ENCODE assay signal across 24 cellular contexts in genomic region chr12:70186436-70186835, GRCh38. TPM values are rescaled to one million over a fixed set of nuclear protein-coding genes. Genes with fewer than 3 reads are reported as not detected.
DNase-seq lines count a peak whose midpoint lies in the region; ATAC-seq, FAIRE-seq and TF ChIP-seq lines count a peak whose summit lies in the region.
"Had no signal": no experiment of that assay in that cellular context is flagged by ENCODE, and none has a peak within 500 bp of the region (broad histone marks: within the 10 kb centered on the region; RNA-seq: fewer than 3 reads in every experiment).

No MANE protein-coding gene starts in this region.

- H3K4me1 Mint-ChIP-seq in neural progenitor cell (no peaks in the 10 kb centered on the region), Calu3 (ENCODE audit: low read depth, unreplicated experiment) (peaks cover 28% of the 10 kb centered on the region)
- H3K4me1 Mint-ChIP-seq: B cell; CD4-positive, CD25-positive, alpha-beta regulatory T cell had no signal

- CTCF ChIA-PET in K562 (lab: Yijun Ruan, JAX; ENCODE audit: low intra/inter-chr PET ratio), result no interaction called here
- CTCF ChIA-PET in Calu3 (lab: Charles Lee), result no interaction called here

- H3K9me3 ChIP-seq in K562 (replicated peaks; ENCODE audit: control insufficient read depth, insufficient read depth, low read depth, low read length) (no peaks in the 10 kb centered on the region), neural progenitor cell (ENCODE audit: low read depth) (no peaks in the 10 kb centered on the region)
- H3K9me3 ChIP-seq: BLaER1, HAP-1 had no signal

- no peaks in the 10 kb centered on the region for H4K20me1 ChIP-seq in K562 (replicated peaks; ENCODE audit: control insufficient read depth, insufficient read depth, low read length)
- no peaks in the 10 kb centered on the region for H4K20me1 ChIP-seq in neural progenitor cell (ENCODE audit: low read depth)
- H4K20me1 ChIP-seq: BLaER1 had no signal

- H3K4me3 Mint-ChIP-seq in neural progenitor cell, result no peak overlapping the region
- H3K4me3 Mint-ChIP-seq in Calu3 (ENCODE audit: low read depth, unreplicated experiment), result no peak overlapping the region
- H3K4me3 Mint-ChIP-seq: B cell; CD4-positive, CD25-positive, alpha-beta regulatory T cell; CD8-positive, alpha-beta T cell; HFFc6 had no signal

- no peaks in the 10 kb centered on the region for H3F3A ChIP-seq in neural progenitor cell (ENCODE audit: low read depth)

- H3K79me2 ChIP-seq in K562 (ENCODE audit: control insufficient read depth, insufficient read depth, low read length), result no peaks in the 10 kb centered on the region
- no peaks in the 10 kb centered on the region for H3K79me2 ChIP-seq in neural progenitor cell (ENCODE audit: low read depth)

- no peak for FAIRE-seq in K562 (lab: Jason Lieb, UNC)
- FAIRE-seq: A204.1, GM12891, GM18507, H54 had no signal

- TF ChIP-seq EP300 in K562 (IDR thresholded peaks at IDR 0.05; ENCODE audit: low read length), result no peak

- POLR2A ChIA-PET in K562 (lab: Yijun Ruan, JAX), result no interaction called here

- TF ChIP-seq CTCF in K562 (IDR thresholded peaks at IDR 0.05 in 2 of 3, conservative IDR thresholded peaks at IDR 0.05 in 1 of 3; ENCODE audit: insufficient read depth in 2 of 3, low read depth in 1 of 3, low read length in 3 of 3) (no peak), neural progenitor cell (IDR thresholded peaks at IDR 0.05) (no peak), Calu3 (IDR thresholded peaks at IDR 0.05; ENCODE audit: unreplicated experiment) (no peak)

- 19% methylated on average over 3 of the region's 3 CpGs for WGBS in K562 (ENCODE audit: insufficient coverage, low coverage, missing lambda C conversion rate)

- no peak for TF ChIP-seq POLR2A in K562 (conservative IDR thresholded peaks at IDR 0.05)

- H3K9me3 Mint-ChIP-seq in neural progenitor cell, result peaks cover 2% of the 10 kb centered on the region
- H3K9me3 Mint-ChIP-seq in Calu3 (ENCODE audit: low read depth, unreplicated experiment), result peaks cover 3% of the 10 kb centered on the region
- no peaks in the 10 kb centered on the region for H3K9me3 Mint-ChIP-seq in activated naive CD4-positive, alpha-beta T cell treated with anti-CD3 and anti-CD28 coated beads, Interleukin-2, amount 50 U/mL, for 72 hours
- H3K9me3 Mint-ChIP-seq: CD8-positive, alpha-beta T cell; HFFc6 had no signal

- H2AFZ ChIP-seq in K562 (ENCODE audit: low read depth, low read length) (peak overlapping the region; percentile 44), neural progenitor cell (replicated peaks) (no peak overlapping the region)

- H3K4me1 ChIP-seq in K562 (replicated peaks in 1 of 2; ENCODE audit: control insufficient read depth in 2 of 2, insufficient read depth in 2 of 2, low read length in 2 of 2) (no peaks in the 10 kb centered on the region), neural progenitor cell (no peaks in the 10 kb centered on the region)
- H3K4me1 ChIP-seq: BLaER1 had no signal

- peak; percentile 72 for DNase-seq in DMS 273 (lab: John Stamatoyannopoulos, UW; ENCODE audit: unreplicated experiment)
- DNase-seq in DMS 273 treated with DMSO at 0.1 percent for 48 hours (lab: John Stamatoyannopoulos, UW), result no peak
- DNase-seq in G401 (ENCODE audit: low spot score), result peak; percentile 94
- no peak for DNase-seq in K562 (ENCODE audit: extremely low read depth in 1 of 4, low spot score in 3 of 4)
- peak; percentile 70 for DNase-seq in cerebellum (ENCODE audit: low spot score)
- DNase-seq in neural progenitor cell (ENCODE audit: low spot score), result no peak
- no peak for DNase-seq in Calu3
- no peak for DNase-seq in activated naive CD4-positive, alpha-beta T cell treated with anti-CD3 and anti-CD28 coated beads, Interleukin-2, amount 50 U/mL, for 72 hours (ENCODE audit: low spot score in 2 of 2)
- DNase-seq: CD4-positive, CD25-positive, alpha-beta regulatory T cell; CD8-positive, alpha-beta T cell; DMS79; EL; GF-D8; GOT3; HFFc6 had no signal

- H3K27me3 Mint-ChIP-seq in neural progenitor cell (ENCODE audit: insufficient read depth, low read depth) (peaks cover 2% of the 10 kb centered on the region), Calu3 (ENCODE audit: unreplicated experiment) (no peaks in the 10 kb centered on the region)
- H3K27me3 Mint-ChIP-seq: CD4-positive, CD25-positive, alpha-beta regulatory T cell had no signal

- H3K9ac ChIP-seq in K562 (ENCODE audit: insufficient read depth in 1 of 2, low read depth in 2 of 2, low read length in 2 of 2) (no peak overlapping the region), neural progenitor cell (no peak overlapping the region)
- H3K9ac ChIP-seq: BLaER1 had no signal

- H3K36me3 Mint-ChIP-seq in neural progenitor cell, result no peaks in the 10 kb centered on the region
- H3K36me3 Mint-ChIP-seq in Calu3 (ENCODE audit: insufficient read depth, unreplicated experiment), result no peaks in the 10 kb centered on the region
- H3K36me3 Mint-ChIP-seq in activated naive CD4-positive, alpha-beta T cell treated with anti-CD3 and anti-CD28 coated beads, Interleukin-2, amount 50 U/mL, for 72 hours, result no peaks in the 10 kb centered on the region
- H3K36me3 Mint-ChIP-seq: CD4-positive, CD25-positive, alpha-beta regulatory T cell; CD8-positive, alpha-beta T cell had no signal

- no peak for ATAC-seq in K562
- ATAC-seq in activated naive CD4-positive, alpha-beta T cell treated with anti-CD3 and anti-CD28 coated beads, Interleukin-2, amount 50 U/mL, for 72 hours, result no peak
- ATAC-seq: CD8-positive, alpha-beta T cell had no signal

- no peak overlapping the region for H3K27ac ChIP-seq in K562 (ENCODE audit: extremely low read depth, low read depth, low read length)
- H3K27ac ChIP-seq in neural progenitor cell, result no peak overlapping the region
- H3K27ac ChIP-seq: 22Rv1, BLaER1, C4-2B had no signal

- intact Hi-C loops in K562 (cut with micrococcal nuclease), result no loop called here
- intact Hi-C loops in Calu3 (cut with micrococcal nuclease; ENCODE audit: unreplicated experiment), result no loop called here

- H3K36me3 ChIP-seq in K562 (ENCODE audit: control insufficient read depth, insufficient read depth, low read length) (no peaks in the 10 kb centered on the region), neural progenitor cell (no peaks in the 10 kb centered on the region)
- H3K36me3 ChIP-seq: BLaER1, HAP-1 had no signal

- H3K27ac Mint-ChIP-seq in neural progenitor cell (no peak overlapping the region), Calu3 (ENCODE audit: unreplicated experiment) (no peak overlapping the region)
- no peak overlapping the region for H3K27ac Mint-ChIP-seq in activated naive CD4-positive, alpha-beta T cell treated with anti-CD3 and anti-CD28 coated beads, Interleukin-2, amount 50 U/mL, for 72 hours
- H3K27ac Mint-ChIP-seq: B cell; CD4-positive, CD25-positive, alpha-beta regulatory T cell; CD8-positive, alpha-beta T cell; HFFc6 had no signal

- H3K27me3 ChIP-seq in K562 (ENCODE audit: control insufficient read depth in 2 of 2, insufficient read depth in 2 of 2, low read length in 2 of 2), result no peaks in the 10 kb centered on the region
- no peaks in the 10 kb centered on the region for H3K27me3 ChIP-seq in neural progenitor cell
- H3K27me3 ChIP-seq: BLaER1 had no signal

- TF ChIP-seq RAD21 in K562 (CRISPR knock-in tag; conservative IDR thresholded peaks at IDR 0.05 in 1 of 2, IDR thresholded peaks at IDR 0.05 in 1 of 2), result no peak

- no TSS peak for BruUV-seq in K562 (replicated peaks; lab: Mats Ljungman, UMichigan)
- no TSS peak for BruUV-seq in Calu3 (replicated peaks; lab: Mats Ljungman, UMichigan)

- no peak overlapping the region for H3K4me3 ChIP-seq in K562
- no peak overlapping the region for H3K4me3 ChIP-seq in neural progenitor cell
- H3K4me3 ChIP-seq: BLaER1, HAP-1 had no signal

- no peak overlapping the region for H3K4me2 ChIP-seq in K562 (ENCODE audit: insufficient read depth, low read length)
- no peak overlapping the region for H3K4me2 ChIP-seq in neural progenitor cell
- H3K4me2 ChIP-seq: BLaER1 had no signal

- H3K9me1 ChIP-seq in K562 (ENCODE audit: control insufficient read depth, insufficient read depth, low read length), result no peaks in the 10 kb centered on the region

- in situ Hi-C loops in G401 (cut with HindIII; ENCODE audit: low sequenced_read_pairs), result no loop called here
- in situ Hi-C loops in K562 (cut with MboI), result no loop called here

TF ChIP-seq in K562, 482 proteins besides CTCF, POLR2A, EP300 and RAD21 (continues in another document):
- no peak for TF ChIP-seq POLR2H (tag; IDR thresholded peaks at IDR 0.05; ENCODE audit: low read depth)

RNA-seq across cellular contexts. Expression of gene CNOT2, which starts 56.8 kb away (rescaled TPM):
- total RNA-seq in G401 (2014; rRNA removed; shearing (Covaris generic)), result 114 and 162 TPM in 2 replicates
- total RNA-seq in K562 (2011; cell fraction: chromatin; rRNA removed; ENCODE audit: low replicate concordance), result 99.7 and 318 TPM in 2 replicates
- 47.2 and 79.5 TPM in 2 replicates for total RNA-seq in K562 (2011; cell fraction: nucleolus; rRNA removed)
- total RNA-seq in K562 (2011; cell fraction: nucleoplasm; rRNA removed), result 139 and 176 TPM in 2 replicates
- total RNA-seq in K562 (2014; rRNA removed), result 61.0 and 79.3 TPM in 2 replicates
- total RNA-seq in K562 (2014; rRNA removed; fragmentation: Illumina TruSeq; extraction: Trizol), result 103 and 111 TPM in 2 replicates
- total RNA-seq in K562 (2015; rRNA removed; fragmentation: Illumina TruSeq; extraction: Trizol), result 114 and 119 TPM in 2 replicates
- 52.0 and 54.0 TPM in 2 replicates for total RNA-seq in K562 (2021)
- polyA plus RNA-seq in K562 (2011; rRNA removed), result 84.4 and 92.1 TPM in 2 replicates
- polyA plus RNA-seq in K562 (2011; cell fraction: cytosol; rRNA removed), result 55.0 and 71.0 TPM in 2 replicates
- 123 and 160 TPM in 2 replicates for polyA plus RNA-seq in K562 (2011; cell fraction: nucleus; rRNA removed)
- 40.4 and 71.9 TPM in 2 replicates for polyA plus RNA-seq in K562 (2012)
- polyA plus RNA-seq in K562 (2014; fragmentation: Illumina TruSeq; extraction: Trizol), result 92.3 and 99.3 TPM in 2 replicates
- polyA plus RNA-seq in K562 (2014; fragmentation: Nextera tagmentation; extraction: Ambion mirVana), result 10 to 100 TPM; 43.6 to 84.4 TPM
- polyA plus RNA-seq in K562 (2014; rRNA removed), result 65.5 and 77.0 TPM in 2 replicates
- polyA minus RNA-seq in K562 (2011; rRNA and poly(A)+ RNA removed), result 201 and 217 TPM in 2 replicates
- 41.4 and 49.8 TPM in 2 replicates for polyA minus RNA-seq in K562 (2011; cell fraction: cytosol; rRNA and poly(A)+ RNA removed)
- polyA minus RNA-seq in K562 (2011; cell fraction: nucleus; rRNA and poly(A)+ RNA removed), result 170 and 393 TPM in 2 replicates
- total RNA-seq in cerebellum, result 223 TPM
- 166 and 250 TPM in 2 replicates for total RNA-seq in neural progenitor cell (ENCODE audit: low replicate concordance)
- total RNA-seq in Calu3 (2022), result 117 and 126 TPM in 2 replicates
- total RNA-seq in activated naive CD4-positive, alpha-beta T cell treated with anti-CD3 and anti-CD28 coated beads, Interleukin-2, amount 50 U/mL, for 72 hours, result 10 to 100 TPM; 67.2 to 81.6 TPM

Comparison
In these comparisons a context has a peak if more than half of its experiments do, and no peak if none do; other contexts are left out.
1. DNase-seq: peak in DMS 273 (single experiment), G401 (single experiment) and cerebellum (single experiment); none in DMS 273 treated with DMSO at 0.1 percent for 48 hours (single experiment), K562 (0 of 4), neural progenitor cell (single experiment), Calu3 (single experiment) and activated naive CD4-positive, alpha-beta T cell treated with anti-CD3 and anti-CD28 coated beads, Interleukin-2, amount 50 U/mL, for 72 hours (0 of 2).